In the genomic region with DNA sequence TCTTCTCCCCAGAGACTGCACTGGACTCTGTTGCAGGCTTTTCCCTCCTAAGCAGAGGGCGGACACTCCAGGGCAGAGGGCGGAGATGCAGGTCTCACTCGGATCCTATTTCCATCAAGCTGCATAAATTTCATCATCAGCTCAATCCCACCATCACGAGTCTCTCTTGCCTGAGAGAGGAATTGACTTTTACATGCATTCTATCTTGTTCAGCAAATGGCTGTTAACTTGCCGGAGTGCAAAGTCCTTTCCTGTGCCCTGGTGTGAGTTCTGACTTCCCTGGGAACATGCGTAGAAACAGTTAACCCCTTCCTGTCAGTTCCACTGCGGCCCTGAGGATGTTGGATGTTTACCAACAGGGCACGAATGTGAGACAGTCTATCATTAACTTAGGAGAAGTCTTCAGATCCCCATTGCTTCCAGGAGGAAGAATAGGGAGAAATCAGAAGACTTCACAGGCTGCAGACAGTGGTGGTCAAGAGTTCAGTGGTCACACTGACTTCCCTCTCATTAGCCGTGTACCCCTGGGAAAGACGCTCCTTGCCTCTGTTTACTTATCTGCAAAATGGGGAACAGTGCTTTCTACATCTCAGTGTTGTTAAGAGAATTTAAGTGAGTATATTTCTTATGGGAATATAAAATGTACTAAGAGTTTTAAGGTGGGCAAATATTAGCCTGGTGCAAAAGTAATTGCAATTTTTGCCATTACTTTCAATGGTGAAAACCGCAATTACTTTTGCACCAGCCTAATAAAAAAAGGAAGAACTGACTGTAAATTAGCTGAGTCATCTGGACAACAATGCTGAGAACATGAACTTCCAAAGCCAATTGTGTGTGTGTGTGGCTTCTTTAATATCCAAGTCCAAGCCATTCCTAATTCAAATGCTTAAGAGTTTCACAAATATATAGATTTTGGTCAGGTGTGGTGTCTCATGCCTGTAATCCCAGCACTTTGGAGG, we compare ENCODE assay signal across 12 cellular contexts.
A peak's percentile ranks its signal among the peaks of the same experiment; 100 is the strongest.
DNase-seq lines count a peak whose midpoint lies in the region; ATAC-seq, FAIRE-seq and TF ChIP-seq lines count a peak whose summit lies in the region.
"Had no signal": no experiment of that assay in that cellular context is flagged by ENCODE, and none has a peak within 500 bp of the region (broad histone marks: within the 10 kb centered on the region; RNA-seq: fewer than 3 reads in every experiment).

No MANE protein-coding gene starts in this region.

- H3K56ac ChIP-seq in H1 (replicated peaks; ENCODE audit: insufficient read length, low read depth, low read length) = no peak overlapping the region

- peak overlapping the region; percentile 65 for H2AFZ ChIP-seq in H1 (ENCODE audit: low read length)

- H3K4me3 ChIP-seq in H1 (ENCODE audit: extremely low read depth in 1 of 4, insufficient read depth in 2 of 4, low read depth in 3 of 4, low read length in 4 of 4) = peak overlapping the region in 1 of 4 experiments; percentile 42; a peak in 2 of 8 replicates
- no peak overlapping the region for H3K4me3 ChIP-seq in mesodermal cell (ENCODE audit: extremely low read depth, insufficient read depth, low read length, poor library complexity, severe bottlenecking)
- H3K4me3 ChIP-seq in adrenal gland = no peak overlapping the region

- H3K36me3 Mint-ChIP-seq in activated T-helper 1 cell treated with anti-CD3 and anti-CD28 coated beads, Interleukin-12 subunit alpha, Interleukin-12 subunit beta, Interleukin-2, Interleukin-4 antibody, amounts not matched to agents 30 ng/mL and 10 ng/mL and 1 ng/mL, durations not matched to agents 14 hours and 24 hours and 36 hours (ENCODE audit: low read depth) = no peaks in the 10 kb centered on the region
- H3K36me3 Mint-ChIP-seq: activated naive CD8-positive, alpha-beta T cell treated with anti-CD3 and anti-CD28 coated beads, Interleukin-2, amount 10 ng/mL, durations not matched to agents 7 days and 5 days had no signal

- H3K14ac ChIP-seq in H1 (ENCODE audit: insufficient read length) = no peak overlapping the region

- no peak for TF ChIP-seq EP300 in H1 (IDR thresholded peaks at IDR 0.05; ENCODE audit: borderline replicate concordance in 1 of 2, low read depth in 2 of 2, low read length in 2 of 2)

- no peaks in the 10 kb centered on the region for H3K79me1 ChIP-seq in H1 (ENCODE audit: low read depth, low read length)

- no peaks in the 10 kb centered on the region for H3K27me3 ChIP-seq in H1 (replicated peaks in 1 of 4; ENCODE audit: control insufficient read depth in 3 of 4, extremely low read depth in 1 of 4, insufficient read depth in 3 of 4, low read length in 3 of 4)
- H3K27me3 ChIP-seq in adrenal gland = no peaks in the 10 kb centered on the region

- H3K23ac ChIP-seq in H1 (ENCODE audit: insufficient read length) = no peak overlapping the region

- H3K4me1 ChIP-seq in ES-I3 (ENCODE audit: insufficient read depth, low read length) = peaks cover 9% of the 10 kb centered on the region
- peaks cover 2 to 15% (median 4%) of the 10 kb centered on the region in 4 experiments; a peak in 3 of 7 replicates for H3K4me1 ChIP-seq in H1 (replicated peaks in 1 of 4; ENCODE audit: control insufficient read depth in 3 of 4, insufficient read depth in 4 of 4, low read length in 3 of 4)
- no peaks in the 10 kb centered on the region for H3K4me1 ChIP-seq in mesodermal cell (ENCODE audit: control insufficient read depth, insufficient read depth, low read length, poor library complexity, severe bottlenecking)
- H3K4me1 ChIP-seq in adrenal gland (replicated peaks in 1 of 2) = no peaks in the 10 kb centered on the region

- H3K79me2 ChIP-seq in H1 (ENCODE audit: control insufficient read depth in 1 of 2, insufficient read depth in 2 of 2, low read length in 2 of 2) = no peaks in the 10 kb centered on the region

- TF ChIP-seq CTCF in H1 (IDR thresholded peaks at IDR 0.05; ENCODE audit: control extremely low read depth in 1 of 3, insufficient read depth in 1 of 3, low read depth in 1 of 3, low read length in 3 of 3) (no peak), adrenal gland (IDR thresholded peaks at IDR 0.05) (no peak)

- H2BK5ac ChIP-seq in H1 (ENCODE audit: low read depth, low read length) = no peak overlapping the region

- H4K8ac ChIP-seq in H1 (ENCODE audit: extremely low read depth, insufficient read depth, low read length) = no peak overlapping the region

- H3K18ac ChIP-seq in H1 (ENCODE audit: extremely low read depth, low read length) = peak overlapping the region; percentile 19

- FAIRE-seq in H1 (lab: Jason Lieb, UNC) = peak; percentile 63
- FAIRE-seq: H54 had no signal

- TF ChIP-seq RAD21 in H1 (IDR thresholded peaks at IDR 0.05 in 1 of 2, conservative IDR thresholded peaks at IDR 0.05 in 1 of 2; ENCODE audit: low read depth in 2 of 2, low read length in 2 of 2) = no peak

- peak; percentile 56 for DNase-seq in M059J (ENCODE audit: low read depth)
- no peak for DNase-seq in H1 (ENCODE audit: low read depth in 1 of 2, low spot score in 2 of 2)
- no peak for DNase-seq in activated T-helper 1 cell treated with anti-CD3 and anti-CD28 coated beads, Interleukin-12 subunit alpha, Interleukin-12 subunit beta, Interleukin-2, Interleukin-4 antibody, amounts not matched to agents 30 ng/mL and 10 ng/mL and 1 ng/mL, durations not matched to agents 14 hours and 24 hours and 36 hours (ENCODE audit: low spot score)
- no peak for DNase-seq in UCSD-AML1 (lab: John Stamatoyannopoulos, UW; ENCODE audit: unreplicated experiment)
- no peak for DNase-seq in adrenal gland
- DNase-seq: activated naive CD8-positive, alpha-beta T cell treated with anti-CD3 and anti-CD28 coated beads, Interleukin-2, amount 10 ng/mL, durations not matched to agents 7 days and 5 days; NCI-H2081 treated with DMSO at 0.1 percent for 48 hours had no signal

- intact Hi-C loops in activated T-helper 1 cell treated with anti-CD3 and anti-CD28 coated beads, Interleukin-12 subunit alpha, Interleukin-12 subunit beta, Interleukin-2, Interleukin-4 antibody, amounts not matched to agents 30 ng/mL and 10 ng/mL and 1 ng/mL, durations not matched to agents 14 hours and 24 hours and 36 hours (cut with micrococcal nuclease) = no loop called here
- intact Hi-C loops in adrenal gland (cut with DNase I) = no loop called here

- H3K9me3 ChIP-seq in ES-I3 (ENCODE audit: control insufficient read depth, insufficient read depth, low read length) = no peaks in the 10 kb centered on the region; the same call in 1 of the 2 replicates
- peaks cover 4 to 7% of the 10 kb centered on the region in 2 experiments; a peak in 2 of 4 replicates for H3K9me3 ChIP-seq in H1 (ENCODE audit: insufficient read depth in 2 of 2, low read depth in 1 of 2, low read length in 1 of 2)
- H3K9me3 ChIP-seq in mesodermal cell (ENCODE audit: control insufficient read depth, low read length) = no peaks in the 10 kb centered on the region
- no peaks in the 10 kb centered on the region for H3K9me3 ChIP-seq in adrenal gland (replicated peaks in 1 of 3)

- no peak overlapping the region for H2BK15ac ChIP-seq in H1 (ENCODE audit: low read length)

- H3K4ac ChIP-seq in H1 (replicated peaks; ENCODE audit: insufficient read length, low read depth, low read length) = no peak overlapping the region

- peak overlapping the region; percentile 34; the same call in 1 of the 2 replicates for H3K9ac ChIP-seq in ES-I3 (ENCODE audit: low read depth, low read length)
- no peak overlapping the region for H3K9ac ChIP-seq in H1 (replicated peaks in 1 of 4; ENCODE audit: extremely low read depth in 1 of 4, low read depth in 3 of 4, low read length in 3 of 4)

- H3K27ac Mint-ChIP-seq in activated T-helper 1 cell treated with anti-CD3 and anti-CD28 coated beads, Interleukin-12 subunit alpha, Interleukin-12 subunit beta, Interleukin-2, Interleukin-4 antibody, amounts not matched to agents 30 ng/mL and 10 ng/mL and 1 ng/mL, durations not matched to agents 14 hours and 24 hours and 36 hours = no peak overlapping the region
- H3K27ac Mint-ChIP-seq: activated naive CD8-positive, alpha-beta T cell treated with anti-CD3 and anti-CD28 coated beads, Interleukin-2, amount 10 ng/mL, durations not matched to agents 7 days and 5 days had no signal

- POLR2A ChIA-PET in H1 (lab: Charles Lee; ENCODE audit: partially characterized antibody) = interaction anchor here (0.6 kb wide), 1 partner anchor 1482 kb away, joined by 3 read pairs; no protein-coding TSS in a partner anchor

- H3K4me2 ChIP-seq in H1 (ENCODE audit: insufficient read depth in 1 of 2, low read depth in 2 of 2, low read length in 2 of 2) = peak overlapping the region; percentile 55 to 61

- H3K36me3 ChIP-seq in ES-I3 (ENCODE audit: insufficient read depth, low read length) = no peaks in the 10 kb centered on the region
- no peaks in the 10 kb centered on the region for H3K36me3 ChIP-seq in H1 (ENCODE audit: control insufficient read depth in 2 of 4, insufficient read depth in 4 of 4, low read length in 3 of 4)
- H3K36me3 ChIP-seq in mesodermal cell (ENCODE audit: control insufficient read depth, insufficient read depth, low read length) = no peaks in the 10 kb centered on the region
- no peaks in the 10 kb centered on the region for H3K36me3 ChIP-seq in adrenal gland (replicated peaks in 1 of 2)

- ATAC-seq in GM18870 (IDR thresholded peaks at IDR 0.05; ENCODE audit: unreplicated experiment) = no peak
- ATAC-seq: Panc1 had no signal

- H3K4me1 Mint-ChIP-seq in activated T-helper 1 cell treated with anti-CD3 and anti-CD28 coated beads, Interleukin-12 subunit alpha, Interleukin-12 subunit beta, Interleukin-2, Interleukin-4 antibody, amounts not matched to agents 30 ng/mL and 10 ng/mL and 1 ng/mL, durations not matched to agents 14 hours and 24 hours and 36 hours (ENCODE audit: low read depth) = no peaks in the 10 kb centered on the region
- H3K4me1 Mint-ChIP-seq: activated naive CD8-positive, alpha-beta T cell treated with anti-CD3 and anti-CD28 coated beads, Interleukin-2, amount 10 ng/mL, durations not matched to agents 7 days and 5 days had no signal

- H3K27me3 Mint-ChIP-seq in activated T-helper 1 cell treated with anti-CD3 and anti-CD28 coated beads, Interleukin-12 subunit alpha, Interleukin-12 subunit beta, Interleukin-2, Interleukin-4 antibody, amounts not matched to agents 30 ng/mL and 10 ng/mL and 1 ng/mL, durations not matched to agents 14 hours and 24 hours and 36 hours (ENCODE audit: insufficient read depth) = peaks cover 7% of the 10 kb centered on the region

- H2BK12ac ChIP-seq in H1 (ENCODE audit: low read depth, low read length) = no peak overlapping the region

- no peaks in the 10 kb centered on the region for H4K20me1 ChIP-seq in H1 (replicated peaks in 1 of 2; ENCODE audit: control insufficient read depth in 1 of 2, insufficient read depth in 2 of 2, low read length in 2 of 2)

- no peak overlapping the region for H3K4me3 Mint-ChIP-seq in activated T-helper 1 cell treated with anti-CD3 and anti-CD28 coated beads, Interleukin-12 subunit alpha, Interleukin-12 subunit beta, Interleukin-2, Interleukin-4 antibody, amounts not matched to agents 30 ng/mL and 10 ng/mL and 1 ng/mL, durations not matched to agents 14 hours and 24 hours and 36 hours
- H3K4me3 Mint-ChIP-seq: activated naive CD8-positive, alpha-beta T cell treated with anti-CD3 and anti-CD28 coated beads, Interleukin-2, amount 10 ng/mL, durations not matched to agents 7 days and 5 days had no signal

- 47% methylated on average over 11 of the region's 11 CpGs; no CpG with 5 or more reads in 1 of the 2 experiments for WGBS in H1 (ENCODE audit: extremely low coverage in 1 of 2, insufficient coverage in 1 of 2, insufficient read length in 1 of 2, insufficient replicate concordance in 2 of 2, low coverage in 1 of 2, low lambda C conversion rate in 2 of 2, missing lambda C conversion rate in 1 of 2), 2 experiments
- 35 to 40% methylated on average over 5 to 9 of the region's 11 CpGs for WGBS in mesodermal cell (ENCODE audit: insufficient coverage in 2 of 2), 2 experiments
- 34 to 50% (median 41%) methylated on average over 11 of the region's 11 CpGs for WGBS in adrenal gland, 4 donors

- H4K91ac ChIP-seq in H1 (replicated peaks; ENCODE audit: insufficient read length, low read length) = no peak overlapping the region

- TF ChIP-seq POLR2A in H1 (IDR thresholded peaks at IDR 0.05; ENCODE audit: control extremely low read depth in 1 of 2, low read depth in 2 of 2, low read length in 2 of 2) = no peak
- no peak for TF ChIP-seq POLR2A in adrenal gland (IDR thresholded peaks at IDR 0.05)

- no peaks in the 10 kb centered on the region for H3K23me2 ChIP-seq in H1 (ENCODE audit: low read depth, low read length)

- CTCF ChIA-PET in H1 (lab: Charles Lee; ENCODE audit: partially characterized antibody) = interaction anchor here (1.0 to 1.4 kb wide), 2 partner anchors 8 to 15 kb away, joined by 3 to 5 read pairs; no protein-coding TSS in a partner anchor

- H2BK120ac ChIP-seq in H1 (replicated peaks; ENCODE audit: low read depth, low read length) = no peak overlapping the region

- H2BK20ac ChIP-seq in H1 (ENCODE audit: low read length) = no peak overlapping the region

- H3K27ac ChIP-seq in H1 (ENCODE audit: low read depth, low read length) (no peak overlapping the region), mesodermal cell (ENCODE audit: low read depth, low read length, severe bottlenecking) (peak overlapping the region; percentile 70), adrenal gland (no peak overlapping the region)

- H3K9me3 Mint-ChIP-seq in activated T-helper 1 cell treated with anti-CD3 and anti-CD28 coated beads, Interleukin-12 subunit alpha, Interleukin-12 subunit beta, Interleukin-2, Interleukin-4 antibody, amounts not matched to agents 30 ng/mL and 10 ng/mL and 1 ng/mL, durations not matched to agents 14 hours and 24 hours and 36 hours = no peaks in the 10 kb centered on the region
- H3K9me3 Mint-ChIP-seq: activated naive CD8-positive, alpha-beta T cell treated with anti-CD3 and anti-CD28 coated beads, Interleukin-2, amount 10 ng/mL, durations not matched to agents 7 days and 5 days had no signal

- no peak overlapping the region for H4K5ac ChIP-seq in H1 (ENCODE audit: insufficient read length, low read depth, low read length)

- H2AK5ac ChIP-seq in H1 (ENCODE audit: low read depth, low read length) = no peak overlapping the region
